13 cellular contexts compared by ENCODE assay signal in genomic region chr2:226256237-226256636, GRCh38.
DNase-seq lines count a peak whose midpoint lies in the region; ATAC-seq, FAIRE-seq and TF ChIP-seq lines count a peak whose summit lies in the region.
"Had no signal": no experiment of that assay in that cellular context is flagged by ENCODE, and none has a peak within 500 bp of the region (broad histone marks: within the 10 kb centered on the region; RNA-seq: fewer than 3 reads in every experiment).

No MANE protein-coding gene starts in this region.

- TF ChIP-seq CTCF in WTC11 (IDR thresholded peaks at IDR 0.05), result no peak
- TF ChIP-seq CTCF in mucosa of descending colon (IDR thresholded peaks at IDR 0.05), result no peak

- H3K9ac ChIP-seq in rectal smooth muscle tissue (ENCODE audit: low read length), result no peak overlapping the region

- no peak overlapping the region for H3K4me3 Mint-ChIP-seq in WTC11
- no peak overlapping the region for H3K4me3 Mint-ChIP-seq in T-cell
- H3K4me3 Mint-ChIP-seq: naive B cell had no signal

- DNase-seq in EL, result peak; percentile 79
- peak; percentile 83 for DNase-seq in M059J (ENCODE audit: low read depth)
- DNase-seq in epithelial cell of prostate (ENCODE audit: low read depth, low spot score), result peak; percentile 75
- DNase-seq in WTC11 (ENCODE audit: low spot score), result no peak
- DNase-seq in urothelium cell line (ENCODE audit: low spot score), result no peak
- DNase-seq in mucosa of descending colon, result no peak
- no peak for DNase-seq in T-cell
- DNase-seq: dorsolateral prefrontal cortex, left colon, naive B cell, SW 1271 had no signal

- ATAC-seq in WTC11 (no peak), mucosa of descending colon (no peak), T-cell (replicated peaks in 1 of 4) (no peak)
- ATAC-seq: left colon had no signal

- H3K27ac ChIP-seq in epithelial cell of prostate (peak overlapping the region; percentile 25), rectal smooth muscle tissue (ENCODE audit: low read depth, low read length) (peak overlapping the region; percentile 18)
- H3K27ac ChIP-seq: dorsolateral prefrontal cortex, skin epidermis had no signal

- no peak for FAIRE-seq in urothelium cell line (lab: Jason Lieb, UNC)

- H3K4me1 Mint-ChIP-seq in WTC11 (no peaks in the 10 kb centered on the region), T-cell (no peaks in the 10 kb centered on the region)
- H3K4me1 Mint-ChIP-seq: naive B cell had no signal

- H3K9me3 ChIP-seq in mucosa of descending colon, result no peaks in the 10 kb centered on the region

- intact Hi-C loops in mucosa of descending colon (cut with DNase I, micrococcal nuclease), result no loop called here

- H3K36me3 Mint-ChIP-seq in WTC11, result no peaks in the 10 kb centered on the region
- H3K36me3 Mint-ChIP-seq in T-cell, result no peaks in the 10 kb centered on the region
- H3K36me3 Mint-ChIP-seq: naive B cell had no signal

- no peaks in the 10 kb centered on the region for H3K36me3 ChIP-seq in rectal smooth muscle tissue (ENCODE audit: control insufficient read depth, insufficient read depth, low read length)
- no peaks in the 10 kb centered on the region for H3K36me3 ChIP-seq in mucosa of descending colon (ENCODE audit: low read depth)

- POLR2A ChIA-PET in WTC11 (lab: Charles Lee), result no interaction called here
- POLR2A ChIA-PET in T-cell (lab: Charles Lee), result no interaction called here

- H3K27me3 Mint-ChIP-seq in WTC11 (ENCODE audit: low read depth) (no peaks in the 10 kb centered on the region), T-cell (peaks cover 11 to 38% of the 10 kb centered on the region in 2 donors)

- H3K27me3 ChIP-seq in rectal smooth muscle tissue (ENCODE audit: control insufficient read depth, insufficient read depth, low read length), result no peaks in the 10 kb centered on the region
- H3K27me3 ChIP-seq: dorsolateral prefrontal cortex had no signal

- H3K9me3 Mint-ChIP-seq in WTC11 (peaks cover 7% of the 10 kb centered on the region), T-cell (no peaks in the 10 kb centered on the region)

- H3K4me3 ChIP-seq in rectal smooth muscle tissue (ENCODE audit: low read length) (no peak overlapping the region), mucosa of descending colon (no peak overlapping the region)
- H3K4me3 ChIP-seq: dorsolateral prefrontal cortex, skin epidermis had no signal

- CTCF ChIA-PET in WTC11 (lab: Charles Lee) (no interaction called here), T-cell (lab: Charles Lee) (no interaction called here)

- no peak overlapping the region for H3K27ac Mint-ChIP-seq in WTC11
- no peak overlapping the region for H3K27ac Mint-ChIP-seq in T-cell
- H3K27ac Mint-ChIP-seq: naive B cell had no signal

- H3K4me1 ChIP-seq in rectal smooth muscle tissue (ENCODE audit: control insufficient read depth, insufficient read depth, low read length) (peaks cover 8% of the 10 kb centered on the region), mucosa of descending colon (ENCODE audit: low read depth) (no peaks in the 10 kb centered on the region)

TF ChIP-seq in WTC11, 78 proteins besides CTCF, POLR2A, EP300 and RAD21:
- TF ChIP-seq E2F4 (CRISPR knock-in tag; IDR thresholded peaks at IDR 0.05; ENCODE audit: borderline replicate concordance, low read depth) (no peak), ZBTB21 (CRISPR knock-in tag; IDR thresholded peaks at IDR 0.05; ENCODE audit: borderline replicate concordance) (no peak), CREB1 (CRISPR knock-in tag; IDR thresholded peaks at IDR 0.05) (no peak), ELF4 (CRISPR knock-in tag; IDR thresholded peaks at IDR 0.05; ENCODE audit: low read depth) (no peak), HMGA2 (CRISPR knock-in tag; IDR thresholded peaks at IDR 0.05) (no peak), ESRRA (CRISPR knock-in tag; IDR thresholded peaks at IDR 0.05; ENCODE audit: borderline replicate concordance) (no peak)
- TF ChIP-seq, protein P1, sequence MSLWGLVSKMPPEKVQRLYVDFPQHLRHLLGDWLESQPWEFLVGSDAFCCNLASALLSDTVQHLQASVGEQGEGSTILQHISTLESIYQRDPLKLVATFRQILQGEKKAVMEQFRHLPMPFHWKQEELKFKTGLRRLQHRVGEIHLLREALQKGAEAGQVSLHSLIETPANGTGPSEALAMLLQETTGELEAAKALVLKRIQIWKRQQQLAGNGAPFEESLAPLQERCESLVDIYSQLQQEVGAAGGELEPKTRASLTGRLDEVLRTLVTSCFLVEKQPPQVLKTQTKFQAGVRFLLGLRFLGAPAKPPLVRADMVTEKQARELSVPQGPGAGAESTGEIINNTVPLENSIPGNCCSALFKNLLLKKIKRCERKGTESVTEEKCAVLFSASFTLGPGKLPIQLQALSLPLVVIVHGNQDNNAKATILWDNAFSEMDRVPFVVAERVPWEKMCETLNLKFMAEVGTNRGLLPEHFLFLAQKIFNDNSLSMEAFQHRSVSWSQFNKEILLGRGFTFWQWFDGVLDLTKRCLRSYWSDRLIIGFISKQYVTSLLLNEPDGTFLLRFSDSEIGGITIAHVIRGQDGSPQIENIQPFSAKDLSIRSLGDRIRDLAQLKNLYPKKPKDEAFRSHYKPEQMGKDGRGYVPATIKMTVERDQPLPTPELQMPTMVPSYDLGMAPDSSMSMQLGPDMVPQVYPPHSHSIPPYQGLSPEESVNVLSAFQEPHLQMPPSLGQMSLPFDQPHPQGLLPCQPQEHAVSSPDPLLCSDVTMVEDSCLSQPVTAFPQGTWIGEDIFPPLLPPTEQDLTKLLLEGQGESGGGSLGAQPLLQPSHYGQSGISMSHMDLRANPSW (CRISPR knock-in tag; conservative IDR thresholded peaks at IDR 0.05; ENCODE audit: low read depth), result no peak
- TF ChIP-seq, protein P2, sequence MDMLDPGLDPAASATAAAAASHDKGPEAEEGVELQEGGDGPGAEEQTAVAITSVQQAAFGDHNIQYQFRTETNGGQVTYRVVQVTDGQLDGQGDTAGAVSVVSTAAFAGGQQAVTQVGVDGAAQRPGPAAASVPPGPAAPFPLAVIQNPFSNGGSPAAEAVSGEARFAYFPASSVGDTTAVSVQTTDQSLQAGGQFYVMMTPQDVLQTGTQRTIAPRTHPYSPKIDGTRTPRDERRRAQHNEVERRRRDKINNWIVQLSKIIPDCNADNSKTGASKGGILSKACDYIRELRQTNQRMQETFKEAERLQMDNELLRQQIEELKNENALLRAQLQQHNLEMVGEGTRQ (CRISPR knock-in tag; IDR thresholded peaks at IDR 0.05), result no peak

Comparison
In these comparisons a context has a peak if more than half of its experiments do, and no peak if none do; other contexts are left out.
1. DNase-seq: peak in EL (single experiment), M059J (single experiment) and epithelial cell of prostate (single experiment); none in WTC11 (single experiment), urothelium cell line (single experiment), mucosa of descending colon (0 of 3) and T-cell (0 of 34).